ENCODE assay signal across 8 cellular contexts in genomic region chr3:50235716-50236483, GRCh38. TPM values are rescaled to one million over a fixed set of nuclear protein-coding genes. Genes with fewer than 3 reads are reported as not detected.
DNase-seq lines count a peak whose midpoint lies in the region; ATAC-seq and TF ChIP-seq lines count a peak whose summit lies in the region.

Gene GNAI2 (plus strand): TSS chr3:50236204. CDS start chr3:50236336, 132 bp downstream.

- H3K27ac Mint-ChIP-seq in T-helper 17 cell (peak within 1 kb of the TSS; percentile 95), progenitor cell of endocrine pancreas (peak within 1 kb of the TSS; percentile 92)

- H3K27me3 Mint-ChIP-seq in T-helper 17 cell (no peaks in the 10 kb centered on the region), progenitor cell of endocrine pancreas (no peaks in the 10 kb centered on the region)

- ATAC-seq in HG02885 (IDR thresholded peaks at IDR 0.05; ENCODE audit: poor library complexity, unreplicated experiment) (peak; percentile 94), T-helper 17 cell (peak; percentile 91), left cardiac atrium (peak; percentile 91 to 92)

- H3K9me3 ChIP-seq in T-helper 17 cell (ENCODE audit: control insufficient read depth, low read length, poor library complexity, severe bottlenecking): no peaks in the 10 kb centered on the region

- H3K4me3 Mint-ChIP-seq in T-helper 17 cell (peak within 1 kb of the TSS; percentile 99), progenitor cell of endocrine pancreas (ENCODE audit: low read depth) (peak within 1 kb of the TSS; percentile 93)

- peak; percentile 98 for TF ChIP-seq POLR2A in GM15510 (IDR thresholded peaks at IDR 0.05; ENCODE audit: borderline replicate concordance, extremely low read depth, insufficient read length)

- DNase-seq in NCI-H1694 treated with DMSO at 0.1 percent for 48 hours (lab: John Stamatoyannopoulos, UW) (peak; percentile 93), T-helper 17 cell (peak; percentile 97 to 99 (median 97)), amygdala (lab: John Stamatoyannopoulos, UW) (peak; percentile 73 to 100 (median 98)), left cardiac atrium (peak; percentile 99), progenitor cell of endocrine pancreas (ENCODE audit: low spot score, unreplicated experiment) (peak; percentile 97), ureter (ENCODE audit: low spot score) (peak; percentile 99)

- H3K4me1 Mint-ChIP-seq in T-helper 17 cell (peaks cover 36% of the 10 kb centered on the region), progenitor cell of endocrine pancreas (ENCODE audit: low read depth) (peaks cover 38% of the 10 kb centered on the region)

- no peaks in the 10 kb centered on the region for H3K9me3 Mint-ChIP-seq in progenitor cell of endocrine pancreas (ENCODE audit: low read depth)

- intact Hi-C loops in left cardiac atrium (cut with DNase I): loop anchor here in 1 of 2 donors (10.0 kb wide), 1 partner anchor 89 kb away; the partner anchor contains the start of genes HYAL2 and TUSC2

- peaks cover 7% of the 10 kb centered on the region for H3K36me3 Mint-ChIP-seq in T-helper 17 cell (ENCODE audit: low read depth)
- no peaks in the 10 kb centered on the region for H3K36me3 Mint-ChIP-seq in progenitor cell of endocrine pancreas (ENCODE audit: insufficient read depth)

- no peak for TF ChIP-seq CTCF in progenitor cell of endocrine pancreas (IDR thresholded peaks at IDR 0.05; ENCODE audit: unreplicated experiment)

RNA-seq across cellular contexts. Expression of gene GNAI2, which starts in this region (rescaled TPM):
- total RNA-seq in T-helper 17 cell (100 to 1,000 TPM; 266 to 288 TPM), left cardiac atrium (100 to 1,000 TPM; 179 to 181 TPM), progenitor cell of endocrine pancreas (158 and 171 TPM in 2 replicates), ureter (222 TPM)

Comparison
In these comparisons a context has a peak if more than half of its experiments do, and no peak if none do; other contexts are left out.
1. Peak in every context shown above with its lines: DNase-seq and ATAC-seq.